8 cellular contexts compared by ENCODE assay signal in the genomic region with DNA sequence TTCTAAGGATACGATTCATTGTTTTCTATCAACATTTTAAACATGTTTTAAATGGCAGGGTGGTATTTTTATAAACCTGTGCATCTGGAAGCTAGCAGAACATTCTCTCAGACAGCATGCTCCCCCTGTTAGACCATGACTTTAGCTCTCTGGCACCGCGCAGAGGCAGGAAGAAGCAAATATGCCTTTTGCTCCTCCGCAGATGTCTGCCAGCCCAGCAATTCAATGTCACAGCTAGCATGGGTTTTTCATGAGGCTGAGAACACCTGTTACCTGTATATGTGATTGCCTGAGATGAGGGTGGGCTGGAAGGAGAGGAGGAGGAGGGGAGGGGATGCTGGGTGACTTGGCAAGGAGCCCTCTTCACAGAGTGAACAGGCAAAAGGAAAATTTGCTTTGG. TPM values are rescaled to one million over a fixed set of nuclear protein-coding genes. Genes with fewer than 3 reads are reported as not detected.
A peak's percentile ranks its signal among the peaks of the same experiment; 100 is the strongest.
DNase-seq lines count a peak whose midpoint lies in the region; ATAC-seq and TF ChIP-seq lines count a peak whose summit lies in the region.

No MANE protein-coding gene starts in this region.

- H3K79me2 ChIP-seq in HCT116 (ENCODE audit: insufficient read depth, low read length), result peaks cover 67% of the 10 kb centered on the region

- H3K4me2 ChIP-seq in HCT116 (ENCODE audit: low read length), result no peak overlapping the region

- H3K9me3 ChIP-seq in HCT116 (ENCODE audit: control insufficient read depth in 1 of 2, insufficient read depth in 1 of 2, low read depth in 1 of 2, low read length in 2 of 2) (no peaks in the 10 kb centered on the region), gastrocnemius medialis (no peaks in the 10 kb centered on the region)

- H3K27ac ChIP-seq in HCT116 (ENCODE audit: low read depth, low read length) (no peak overlapping the region), gastrocnemius medialis (peak overlapping the region; percentile 44 to 70 (median 62))

- peak; percentile 37; the same call in 1 of the 2 replicates for TF ChIP-seq RAD21 in HCT116 (IDR thresholded peaks at IDR 0.05; ENCODE audit: low read depth)

- no peak overlapping the region for H2AFZ ChIP-seq in HCT116 (ENCODE audit: low read depth, low read length, poor library complexity, severe bottlenecking)

- no peak overlapping the region for H3K4me3 Mint-ChIP-seq in activated CD4-positive, alpha-beta memory T cell treated with anti-CD3 and anti-CD28 coated beads for 36 hours
- H3K4me3 Mint-ChIP-seq in stimulated activated memory B cell treated with anti-CD40 and anti-IgM and Interleukin-4, amounts not matched to agents 10 μg/mL and 1 μg/mL and 100 μg/mL, for 72 hours, result no peak overlapping the region

- 0 out of 6 replicates have a peak, but pooled peaks of 1 of the 3 experiments have one; percentile 25 for TF ChIP-seq CTCF in HCT116 (IDR thresholded peaks at IDR 0.05 in 2 of 3, conservative IDR thresholded peaks at IDR 0.05 in 1 of 3; ENCODE audit: borderline replicate concordance in 1 of 3, insufficient read depth in 1 of 3, low read depth in 2 of 3, low read length in 2 of 3)
- peak in 4 of 5 experiments; percentile 41 to 56 (median 48) for TF ChIP-seq CTCF in gastrocnemius medialis (IDR thresholded peaks at IDR 0.05 in 4 of 5, conservative IDR thresholded peaks at IDR 0.05 in 1 of 5)

- POLR2A ChIA-PET in HCT116 (lab: Charles Lee), result no interaction called here
- POLR2A ChIA-PET in activated CD4-positive, alpha-beta memory T cell treated with anti-CD3 and anti-CD28 coated beads for 36 hours (lab: Charles Lee), result interaction anchor here (0.8 kb wide), 1 partner anchor 94 kb away, joined by 3 read pairs; no protein-coding TSS in a partner anchor

- H3K27me3 ChIP-seq in HCT116 (ENCODE audit: insufficient read depth, low read length) (no peaks in the 10 kb centered on the region), gastrocnemius medialis (no peaks in the 10 kb centered on the region)

- CTCF ChIA-PET in HCT116 (lab: Charles Lee), result no interaction called here
- CTCF ChIA-PET in activated CD4-positive, alpha-beta memory T cell treated with anti-CD3 and anti-CD28 coated beads for 36 hours (lab: Charles Lee), result interaction anchor here (1.0 to 1.7 kb wide), 4 partner anchors 11 to 104 kb away, joined by 3 to 11 read pairs (median 4); partner anchors contain the start of gene C6orf89

- H3K36me3 Mint-ChIP-seq in activated CD4-positive, alpha-beta memory T cell treated with anti-CD3 and anti-CD28 coated beads for 36 hours, result peaks cover 44% of the 10 kb centered on the region
- H3K36me3 Mint-ChIP-seq in stimulated activated memory B cell treated with anti-CD40 and anti-IgM and Interleukin-4, amounts not matched to agents 10 μg/mL and 1 μg/mL and 100 μg/mL, for 72 hours, result peaks cover 38% of the 10 kb centered on the region

- no peak overlapping the region for H3K9ac ChIP-seq in HCT116 (ENCODE audit: low read length)

- H3K27me3 Mint-ChIP-seq in activated CD4-positive, alpha-beta memory T cell treated with anti-CD3 and anti-CD28 coated beads for 36 hours, result no peaks in the 10 kb centered on the region
- no peaks in the 10 kb centered on the region for H3K27me3 Mint-ChIP-seq in stimulated activated memory B cell treated with anti-CD40 and anti-IgM and Interleukin-4, amounts not matched to agents 10 μg/mL and 1 μg/mL and 100 μg/mL, for 72 hours

- DNase-seq in AG20443 (ENCODE audit: low spot score) (peak; percentile 86), HCT116 (ENCODE audit: low read depth, low spot score) (no peak), head of caudate nucleus (peak; percentile 66 to 95 (median 84)), gastrocnemius medialis (peak; percentile 26 to 62), retina (no peak)
- peak; percentile 41 for DNase-seq in activated CD4-positive, alpha-beta memory T cell treated with anti-CD3 and anti-CD28 coated beads for 36 hours

- peak overlapping the region; percentile 47 for H3K27ac Mint-ChIP-seq in activated CD4-positive, alpha-beta memory T cell treated with anti-CD3 and anti-CD28 coated beads for 36 hours
- no peak overlapping the region for H3K27ac Mint-ChIP-seq in stimulated activated memory B cell treated with anti-CD40 and anti-IgM and Interleukin-4, amounts not matched to agents 10 μg/mL and 1 μg/mL and 100 μg/mL, for 72 hours

- H3K4me1 ChIP-seq in HCT116 (ENCODE audit: control insufficient read depth in 1 of 2, insufficient read depth in 2 of 2, low read length in 2 of 2), result peaks cover 3 to 13% of the 10 kb centered on the region in 2 experiments; a peak in 3 of 4 replicates
- H3K4me1 ChIP-seq in gastrocnemius medialis, result peaks cover 41 to 47% of the 10 kb centered on the region in 2 donors

- H3K36me3 ChIP-seq in HCT116 (ENCODE audit: control insufficient read depth in 1 of 2, insufficient read depth in 2 of 2, low read length in 2 of 2), result peaks cover 37 to 62% of the 10 kb centered on the region in 2 experiments
- peaks cover 4 to 42% of the 10 kb centered on the region in 2 donors for H3K36me3 ChIP-seq in gastrocnemius medialis

- ATAC-seq in HCT116 (no peak), gastrocnemius medialis (peak; percentile 63 to 68), GM19351 (IDR thresholded peaks at IDR 0.05; ENCODE audit: unreplicated experiment) (no peak)
- no peak for ATAC-seq in stimulated activated memory B cell treated with anti-CD40 and anti-IgM and Interleukin-4, amounts not matched to agents 10 μg/mL and 1 μg/mL and 100 μg/mL, for 72 hours

- no peak for TF ChIP-seq POLR2A in HCT116 (IDR thresholded peaks at IDR 0.05; ENCODE audit: borderline replicate concordance, extremely low read depth, insufficient read depth, insufficient read length)
- no peak for TF ChIP-seq POLR2A in gastrocnemius medialis (IDR thresholded peaks at IDR 0.05)

- BruUV-seq in HCT116 (replicated peaks; lab: Mats Ljungman, UMichigan), result no TSS peak

- intact Hi-C loops in HCT116 (cut with micrococcal nuclease), result no loop called here
- intact Hi-C loops in activated CD4-positive, alpha-beta memory T cell treated with anti-CD3 and anti-CD28 coated beads for 36 hours (cut with micrococcal nuclease), result no loop called here
- intact Hi-C loops in head of caudate nucleus (cut with DNase I), result loop anchor here (2.0 kb wide), 1 partner anchor 95 kb away; the partner anchor contains the start of gene C6orf89
- intact Hi-C loops in gastrocnemius medialis (cut with DNase I; ENCODE audit: low total_unique reads), result loop anchor here (1.0 kb wide), 2 partner anchors 39 to 94 kb away; partner anchors contain the start of gene C6orf89

- peaks cover 24% of the 10 kb centered on the region for H3K4me1 Mint-ChIP-seq in activated CD4-positive, alpha-beta memory T cell treated with anti-CD3 and anti-CD28 coated beads for 36 hours (ENCODE audit: low read depth)
- H3K4me1 Mint-ChIP-seq in stimulated activated memory B cell treated with anti-CD40 and anti-IgM and Interleukin-4, amounts not matched to agents 10 μg/mL and 1 μg/mL and 100 μg/mL, for 72 hours, result peaks cover 43% of the 10 kb centered on the region

- H3K9me3 Mint-ChIP-seq in activated CD4-positive, alpha-beta memory T cell treated with anti-CD3 and anti-CD28 coated beads for 36 hours, result no peaks in the 10 kb centered on the region
- no peaks in the 10 kb centered on the region for H3K9me3 Mint-ChIP-seq in stimulated activated memory B cell treated with anti-CD40 and anti-IgM and Interleukin-4, amounts not matched to agents 10 μg/mL and 1 μg/mL and 100 μg/mL, for 72 hours

- no peaks in the 10 kb centered on the region for H3K9me2 ChIP-seq in HCT116 (ENCODE audit: insufficient read depth)

- RAD21 ChIA-PET in HCT116 (lab: Charles Lee; ENCODE audit: low non-redundant PET in 1 of 2, low total read pairs in 2 of 2, uncharacterized antibody in 2 of 2, unreplicated experiment in 2 of 2), result interaction anchor here in 1 of 2 experiments (0.6 kb wide), 1 partner anchor 81 kb away, joined by 8 read pairs; no protein-coding TSS in a partner anchor

- in situ Hi-C loops in gastrocnemius medialis (cut with MboI; ENCODE audit: low sequenced_read_pairs in 4 of 4), result no loop called here

- no peak overlapping the region for H3K4me3 ChIP-seq in HCT116 (replicated peaks in 1 of 2; ENCODE audit: low read depth in 1 of 2, low read length in 2 of 2)
- no peak overlapping the region for H3K4me3 ChIP-seq in gastrocnemius medialis

- H4K20me1 ChIP-seq in HCT116 (ENCODE audit: insufficient read depth), result peaks cover 6% of the 10 kb centered on the region; the same call in 1 of the 2 replicates

TF ChIP-seq in HCT116, 20 proteins besides CTCF, POLR2A, EP300 and RAD21:
- no peak for TF ChIP-seq SRF (IDR thresholded peaks at IDR 0.05; ENCODE audit: low read depth)

RNA-seq across cellular contexts. Expression of gene MTCH1, which starts 6.7 kb away (rescaled TPM):
- 161 TPM for total RNA-seq in HCT116 (2021; ENCODE audit: unreplicated experiment)
- polyA plus RNA-seq in HCT116 (2012), result 185 and 186 TPM in 2 replicates
- 100 to 1,000 TPM; 109 to 114 TPM for total RNA-seq in activated CD4-positive, alpha-beta memory T cell treated with anti-CD3 and anti-CD28 coated beads for 36 hours
- 100 to 1,000 TPM in 3 of 4 donors, 10 to 100 TPM in 1; 85.6 to 127 (median 116) TPM for total RNA-seq in gastrocnemius medialis

RNA-seq across cellular contexts. Expression of gene PI16, which starts 24.8 kb away (rescaled TPM):
- 0.59 TPM for total RNA-seq in HCT116 (2021; ENCODE audit: unreplicated experiment)
- 0.11 and 0.39 TPM in 2 replicates for polyA plus RNA-seq in HCT116 (2012)
- 1 to 10 TPM; 1.0 to 1.1 TPM for total RNA-seq in activated CD4-positive, alpha-beta memory T cell treated with anti-CD3 and anti-CD28 coated beads for 36 hours
- total RNA-seq in gastrocnemius medialis, result 1 to 10 TPM in 3 of 4 donors, under 1 TPM in 1; 0.87 to 3.2 (median 2.5) TPM

RNA-seq across cellular contexts. Expression of gene FGD2, which starts 26.1 kb away (rescaled TPM):
- total RNA-seq in HCT116 (2021; ENCODE audit: unreplicated experiment) (0.10 TPM), gastrocnemius medialis (1 to 10 TPM in 3 of 4 donors, under 1 TPM in 1; 0.39 to 6.2 (median 5.0) TPM)
- 0.22 and 0.41 TPM in 2 replicates for polyA plus RNA-seq in HCT116 (2012)
- total RNA-seq in activated CD4-positive, alpha-beta memory T cell treated with anti-CD3 and anti-CD28 coated beads for 36 hours, result under 1 TPM; 0.48 to 0.52 TPM

Comparison
In these comparisons a context has a peak if more than half of its experiments do, and no peak if none do; other contexts are left out.
1. DNase-seq: peak in AG20443 (single experiment), activated CD4-positive, alpha-beta memory T cell treated with anti-CD3 and anti-CD28 coated beads for 36 hours (single experiment), head of caudate nucleus (42 of 42) and gastrocnemius medialis (2 of 2); none in HCT116 (single experiment) and retina (single experiment).
2. ATAC-seq: peak in gastrocnemius medialis (2 of 2); none in HCT116 (single experiment), stimulated activated memory B cell treated with anti-CD40 and anti-IgM and Interleukin-4, amounts not matched to agents 10 μg/mL and 1 μg/mL and 100 μg/mL, for 72 hours (single experiment) and GM19351 (single experiment).
3. intact Hi-C loops: an anchor here in head of caudate nucleus (2.0 kb wide) and gastrocnemius medialis (1.0 kb wide); none called in HCT116 and activated CD4-positive, alpha-beta memory T cell treated with anti-CD3 and anti-CD28 coated beads for 36 hours.